Comparison of ENCODE assay signal across 16 cellular contexts in genomic region chr3:135781026-135781815, GRCh38.
DNase-seq lines count a peak whose midpoint lies in the region; ATAC-seq lines count a peak whose summit lies in the region.
"Had no signal": no experiment of that assay in that cellular context is flagged by ENCODE, and none has a peak within 500 bp of the region (broad histone marks: within the 10 kb centered on the region; RNA-seq: fewer than 3 reads in every experiment).

No MANE protein-coding gene starts in this region.

- DNase-seq in caudate nucleus (lab: John Stamatoyannopoulos, UW) (peak in 34 of 61 donors; percentile 1 to 85 (median 26)), inferior parietal cortex (ENCODE audit: extremely low spot score) (peak; percentile 32), superior temporal gyrus (ENCODE audit: extremely low spot score) (peak; percentile 53), NCI-H526 (lab: John Stamatoyannopoulos, UW) (no peak), NCI-H2227 treated with DMSO at 0.1 percent for 48 hours (lab: John Stamatoyannopoulos, UW) (no peak)
- DNase-seq: 8988T; ACHN; Caco-2; Calu3; CD4-positive, alpha-beta T cell; CD8-positive, alpha-beta T cell; DMS79 treated with DMSO at 0.1 percent for 48 hours; GF-D8 had no signal

- ATAC-seq in HG03469 (IDR thresholded peaks at IDR 0.05; ENCODE audit: unreplicated experiment), result no peak
- ATAC-seq: CD8-positive, alpha-beta T cell had no signal

- no peak overlapping the region for H3K27ac ChIP-seq in caudate nucleus (ENCODE audit: low read depth, low read length)
- H3K27ac ChIP-seq: BLaER1 treated with 17β-estradiol and CSF1 and Interleukin-3, amounts not matched to agents 10 nM and 100 nM; C4-2B had no signal

Comparison
In these comparisons a context has a peak if more than half of its experiments do, and no peak if none do; other contexts are left out.
1. DNase-seq: peak in caudate nucleus (34 of 61), inferior parietal cortex (single experiment) and superior temporal gyrus (single experiment); none in NCI-H526 (0 of 2) and NCI-H2227 treated with DMSO at 0.1 percent for 48 hours (single experiment).